25 cellular contexts compared by ENCODE assay signal in the genomic region with DNA sequence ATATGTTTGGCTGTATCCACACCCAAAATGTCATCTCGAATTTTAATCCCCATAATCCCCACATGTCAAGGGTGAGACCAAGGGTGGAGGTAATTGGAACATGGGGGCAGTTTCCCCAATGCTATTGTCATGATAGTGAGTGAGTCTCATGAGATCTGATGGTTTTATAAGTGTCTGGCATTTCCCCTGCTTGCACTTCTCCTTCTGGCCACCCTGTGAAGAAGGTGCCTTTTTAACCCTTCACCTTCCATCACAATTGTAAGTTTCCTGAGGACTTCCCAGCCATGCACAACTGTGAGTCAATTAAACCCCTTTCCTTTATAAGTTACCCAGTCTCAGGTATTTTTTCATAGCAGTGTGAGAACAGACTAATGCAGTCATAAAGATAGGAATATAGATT.
"Had no signal": no experiment of that assay in that cellular context is flagged by ENCODE, and none has a peak within 500 bp of the region (broad histone marks: within the 10 kb centered on the region; RNA-seq: fewer than 3 reads in every experiment).

No MANE protein-coding gene starts in this region.

- H3K79me2 ChIP-seq: hepatocyte had no signal

- H3K27ac ChIP-seq: dorsolateral prefrontal cortex, epithelial cell of prostate, gastrocnemius medialis, heart left ventricle, hepatocyte, left lung, prostate gland, suprapubic skin, transverse colon, upper lobe of right lung, uterus had no signal

- ATAC-seq: esophagus mucosa; gastrocnemius medialis; heart left ventricle; left cardiac atrium; left lung; naive thymus-derived CD8-positive, alpha-beta T cell; right cardiac atrium; stimulated activated naive CD8-positive, alpha-beta T cell treated with anti-CD3 and anti-CD28 coated beads, Interleukin-15, amount 100 ng/mL, for 72 hours; upper lobe of right lung had no signal

- H3K36me3 Mint-ChIP-seq: naive thymus-derived CD8-positive, alpha-beta T cell had no signal

- DNase-seq: dorsolateral prefrontal cortex; effector CD4-positive, alpha-beta T cell; foreskin fibroblast; gastrocnemius medialis; heart left ventricle; left cardiac atrium; left lung; mammary epithelial cell; naive thymus-derived CD8-positive, alpha-beta T cell; nephron progenitor cell; nucleus accumbens; right cardiac atrium; small intestine; stimulated activated CD4-positive, alpha-beta T cell treated with anti-CD3 and anti-CD28 coated beads, Interleukin-15, amount 100 ng/mL, for 24 hours; stimulated activated CD4-positive, alpha-beta T cell treated with anti-CD3 and anti-CD28 coated beads, Interleukin-2, amount 100 ng/mL, for 48 hours; stimulated activated naive CD4-positive, alpha-beta T cell; stimulated activated naive CD8-positive, alpha-beta T cell treated with anti-CD3 and anti-CD28 coated beads, Interleukin-15, amount 100 ng/mL, for 72 hours; transverse colon; upper lobe of right lung; uterus had no signal

- H2AFZ ChIP-seq: hepatocyte had no signal

- H3K27me3 Mint-ChIP-seq: naive thymus-derived CD8-positive, alpha-beta T cell; stimulated activated naive CD8-positive, alpha-beta T cell treated with anti-CD3 and anti-CD28 coated beads, Interleukin-15, amount 100 ng/mL, for 72 hours had no signal

- H3K4me3 ChIP-seq: dorsolateral prefrontal cortex, gastrocnemius medialis, heart left ventricle, hepatocyte, left lung, prostate gland, suprapubic skin, transverse colon, upper lobe of right lung, uterus had no signal

- H3K27me3 ChIP-seq: dorsolateral prefrontal cortex, gastrocnemius medialis, heart left ventricle, hepatocyte, left lung, suprapubic skin, transverse colon, upper lobe of right lung, uterus had no signal

- H3K4me2 ChIP-seq: hepatocyte had no signal

- H3K4me1 ChIP-seq: gastrocnemius medialis, heart left ventricle, left lung, prostate gland, suprapubic skin, transverse colon, upper lobe of right lung, uterus had no signal

- H3K9me3 Mint-ChIP-seq: nephron progenitor cell; stimulated activated naive CD8-positive, alpha-beta T cell treated with anti-CD3 and anti-CD28 coated beads, Interleukin-15, amount 100 ng/mL, for 72 hours had no signal

- H3K4me3 Mint-ChIP-seq: naive thymus-derived CD8-positive, alpha-beta T cell; nephron progenitor cell; stimulated activated naive CD8-positive, alpha-beta T cell treated with anti-CD3 and anti-CD28 coated beads, Interleukin-15, amount 100 ng/mL, for 72 hours had no signal

- H3K36me3 ChIP-seq: gastrocnemius medialis, heart left ventricle, left lung, prostate gland, suprapubic skin, transverse colon, upper lobe of right lung, uterus had no signal

- H3K27ac Mint-ChIP-seq: naive thymus-derived CD8-positive, alpha-beta T cell; nephron progenitor cell; stimulated activated naive CD8-positive, alpha-beta T cell treated with anti-CD3 and anti-CD28 coated beads, Interleukin-15, amount 100 ng/mL, for 72 hours had no signal

- H3K4me1 Mint-ChIP-seq: nephron progenitor cell; stimulated activated naive CD8-positive, alpha-beta T cell treated with anti-CD3 and anti-CD28 coated beads, Interleukin-15, amount 100 ng/mL, for 72 hours had no signal

- H3K9me3 ChIP-seq: gastrocnemius medialis, heart left ventricle, left lung, prostate gland, suprapubic skin, transverse colon, upper lobe of right lung, uterus had no signal
